Comparison of ENCODE assay signal across 8 cellular contexts in genomic region chr9:69376651-69377050, GRCh38.
DNase-seq lines count a peak whose midpoint lies in the region; ATAC-seq and TF ChIP-seq lines count a peak whose summit lies in the region.

No MANE protein-coding gene starts in this region.

- H3K27ac ChIP-seq in brain microvascular endothelial cell (no peak overlapping the region), stomach smooth muscle (ENCODE audit: low read length) (peak overlapping the region; percentile 11)

- H3K4me3 ChIP-seq in HFF-Myc (replicated peaks; ENCODE audit: low read depth, low read length) (no peak overlapping the region), brain microvascular endothelial cell (ENCODE audit: low read depth, low read length) (no peak overlapping the region), stomach smooth muscle (ENCODE audit: low read length in 2 of 2) (peak overlapping the region in 1 of 2 donors; percentile 15)

- ATAC-seq in GM21786 (IDR thresholded peaks at IDR 0.05; ENCODE audit: unreplicated experiment), result no peak

- no peaks in the 10 kb centered on the region for H3K36me3 ChIP-seq in brain microvascular endothelial cell (replicated peaks)
- peaks cover 0 to 6% of the 10 kb centered on the region in 2 donors for H3K36me3 ChIP-seq in stomach smooth muscle (ENCODE audit: control insufficient read depth in 2 of 2, insufficient read depth in 2 of 2, low read length in 2 of 2)

- peaks cover 45% of the 10 kb centered on the region for H3K4me1 ChIP-seq in stomach smooth muscle (ENCODE audit: control insufficient read depth, insufficient read depth, low read length)

- no peak for TF ChIP-seq CTCF in HFF-Myc (IDR thresholded peaks at IDR 0.05; ENCODE audit: low read depth, low read length, missing control alignments)
- no peak for TF ChIP-seq CTCF in brain microvascular endothelial cell (IDR thresholded peaks at IDR 0.05; ENCODE audit: low read depth, low read length, missing control alignments)

- no peaks in the 10 kb centered on the region for H3K9me3 ChIP-seq in stomach smooth muscle (ENCODE audit: control insufficient read depth in 2 of 2, low read length in 2 of 2)

- H3K9ac ChIP-seq in stomach smooth muscle (ENCODE audit: low read length in 2 of 2), result no peak overlapping the region

- DNase-seq in HFF-Myc (ENCODE audit: extremely low read depth, low read depth) (peak; percentile 65), brain microvascular endothelial cell (peak; percentile 88), inferior parietal cortex (ENCODE audit: extremely low spot score) (peak; percentile 32), retina (no peak)
- DNase-seq in activated CD4-positive, alpha-beta T cell treated with anti-CD3 and anti-CD28 coated beads for 48 hours, result no peak
- no peak for DNase-seq in activated naive CD4-positive, alpha-beta T cell (lab: John Stamatoyannopoulos, UW)

- H3K27me3 ChIP-seq in brain microvascular endothelial cell (replicated peaks), result no peaks in the 10 kb centered on the region
- H3K27me3 ChIP-seq in stomach smooth muscle (ENCODE audit: control insufficient read depth in 1 of 2, insufficient read depth in 2 of 2, low read length in 2 of 2), result no peaks in the 10 kb centered on the region

- in situ Hi-C loops in brain microvascular endothelial cell (cut with HindIII; ENCODE audit: low pct_ligation_motif_present, low sequenced_read_pairs), result no loop called here

Comparison
In these comparisons a context has a peak if more than half of its experiments do, and no peak if none do; other contexts are left out.
1. DNase-seq: peak in HFF-Myc (single experiment), brain microvascular endothelial cell (single experiment) and inferior parietal cortex (single experiment); none in retina (single experiment), activated CD4-positive, alpha-beta T cell treated with anti-CD3 and anti-CD28 coated beads for 48 hours (single experiment) and activated naive CD4-positive, alpha-beta T cell (0 of 4).